Comparison of ENCODE assay signal across 18 cellular contexts in the genomic region with DNA sequence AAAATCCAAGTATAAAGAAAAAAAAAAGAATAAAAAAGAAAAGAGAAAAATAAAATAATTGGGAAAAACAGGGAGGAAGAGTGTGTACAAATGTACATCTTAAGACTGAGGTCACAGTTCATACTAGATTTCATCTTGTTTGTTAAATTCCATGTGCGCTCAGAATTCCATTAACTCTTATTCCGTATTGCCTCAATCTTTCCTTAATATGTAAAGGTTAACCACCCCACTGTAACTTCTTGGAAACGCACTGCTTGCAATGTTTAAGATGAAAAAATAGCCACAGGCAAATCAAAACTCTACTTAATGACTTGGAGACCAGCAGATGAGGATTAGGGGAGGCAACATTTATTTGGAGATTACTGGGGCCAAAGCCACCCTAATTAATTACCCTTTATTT. TPM values are rescaled to one million over a fixed set of nuclear protein-coding genes. Genes with fewer than 3 reads are reported as not detected.
DNase-seq lines count a peak whose midpoint lies in the region; FAIRE-seq and TF ChIP-seq lines count a peak whose summit lies in the region.
"Had no signal": no experiment of that assay in that cellular context is flagged by ENCODE, and none has a peak within 500 bp of the region (broad histone marks: within the 10 kb centered on the region; RNA-seq: fewer than 3 reads in every experiment).

No MANE protein-coding gene starts in this region.

- H2AK5ac ChIP-seq in H9 (ENCODE audit: insufficient read length, low read length) = no peak overlapping the region

- H2AFZ ChIP-seq in parathyroid adenoma (no peak overlapping the region), H9 (ENCODE audit: low read length) (no peak overlapping the region)

- no peak for TF ChIP-seq CTCF in fibroblast of villous mesenchyme (IDR thresholded peaks at IDR 0.05; ENCODE audit: insufficient read depth, low read depth, low read length)
- no peak for TF ChIP-seq CTCF in parathyroid adenoma (IDR thresholded peaks at IDR 0.05)
- no peak for TF ChIP-seq CTCF in H9 (conservative IDR thresholded peaks at IDR 0.05)

- no peak overlapping the region for H3K4ac ChIP-seq in H9 (ENCODE audit: low read depth, low read length)

- no peak overlapping the region for H3K4me3 Mint-ChIP-seq in H9
- H3K4me3 Mint-ChIP-seq: CD4-positive, alpha-beta memory T cell had no signal

- H4K8ac ChIP-seq in H9 (replicated peaks; ENCODE audit: insufficient read length, low read depth, low read length) = no peak overlapping the region

- H3K27me3 Mint-ChIP-seq in H9 (ENCODE audit: low read depth) = peaks cover 2% of the 10 kb centered on the region; the same call in 1 of the 2 replicates
- H3K27me3 Mint-ChIP-seq: CD4-positive, alpha-beta memory T cell had no signal

- H3K9me3 Mint-ChIP-seq in H9 = no peaks in the 10 kb centered on the region; a peak in 2 of 5 replicates

- no peak overlapping the region for H3K56ac ChIP-seq in H9 (ENCODE audit: insufficient read length, low read depth, low read length)

- H3K27me3 ChIP-seq in parathyroid adenoma (ENCODE audit: control insufficient read depth, insufficient read depth, low read length) = no peaks in the 10 kb centered on the region
- no peaks in the 10 kb centered on the region for H3K27me3 ChIP-seq in H9 (ENCODE audit: insufficient read depth, low read length)
- H3K27me3 ChIP-seq: SJSA1 had no signal

- H3K36me3 ChIP-seq in parathyroid adenoma (ENCODE audit: control insufficient read depth, insufficient read depth, low read length) = no peaks in the 10 kb centered on the region
- H3K36me3 ChIP-seq: HAP-1, SJSA1 had no signal

- H4K5ac ChIP-seq in H9 (ENCODE audit: insufficient read length, low read depth, low read length) = no peak overlapping the region

- no peaks in the 10 kb centered on the region for H3K79me1 ChIP-seq in H9 (ENCODE audit: insufficient read depth, low read depth, low read length, poor library complexity, severe bottlenecking)

- no peak overlapping the region for H3K27ac Mint-ChIP-seq in H9

- whole genome bisulfite sequencing in H9 (ENCODE audit: extremely low coverage, insufficient read length, low lambda C conversion rate) = no CpG with 5 or more reads among the region's 3 CpGs

- H3K23ac ChIP-seq in H9 (ENCODE audit: insufficient read length, low read depth, low read length) = no peak overlapping the region

- no peak overlapping the region for H2BK120ac ChIP-seq in H9 (ENCODE audit: low read depth, low read length, poor library complexity, severe bottlenecking)

- DNase-seq in EH (ENCODE audit: low read depth) (peak; percentile 72), fibroblast of villous mesenchyme (ENCODE audit: low read depth) (peak; percentile 64), H9 (no peak), frontal cortex (ENCODE audit: low spot score in 2 of 2) (no peak), HuH-7 (ENCODE audit: low spot score) (no peak)
- DNase-seq: CD4-positive, alpha-beta memory T cell; DMS79; NCI-H1417 treated with DMSO at 0.1 percent for 48 hours; NCI-H1930; NCI-H2171; NCI-H774 had no signal

- H3K4me3 ChIP-seq in fibroblast of villous mesenchyme (ENCODE audit: low read depth, low read length) = no peak overlapping the region
- H3K4me3 ChIP-seq in parathyroid adenoma (ENCODE audit: low read depth, low read length) = no peak overlapping the region
- H3K4me3 ChIP-seq: HAP-1, SJSA1 had no signal

- H3K9me3 ChIP-seq in parathyroid adenoma (ENCODE audit: control insufficient read depth, low read length) (no peaks in the 10 kb centered on the region), H9 (ENCODE audit: control insufficient read depth, low read depth, low read length) (no peaks in the 10 kb centered on the region)
- H3K9me3 ChIP-seq: HAP-1, SJSA1 had no signal

- H3K4me1 ChIP-seq in parathyroid adenoma (peaks cover 21% of the 10 kb centered on the region), H9 (ENCODE audit: insufficient read depth, low read length) (peaks cover 2% of the 10 kb centered on the region; the same call in 1 of the 2 replicates)
- H3K4me1 ChIP-seq: HAP-1 had no signal

- peaks cover 9% of the 10 kb centered on the region for H3K79me2 ChIP-seq in parathyroid adenoma
- no peaks in the 10 kb centered on the region for H3K79me2 ChIP-seq in H9 (ENCODE audit: insufficient read depth, low read length)

- H4K20me1 ChIP-seq in H9 (ENCODE audit: control insufficient read depth, insufficient read depth, insufficient read length) = no peaks in the 10 kb centered on the region

- H2BK12ac ChIP-seq in H9 (ENCODE audit: insufficient read length, low read depth, low read length) = no peak overlapping the region

- no peak overlapping the region for H3K4me2 ChIP-seq in parathyroid adenoma (ENCODE audit: low read length)
- H3K4me2 ChIP-seq in H9 (ENCODE audit: insufficient read depth, insufficient read length, low read length) = no peak overlapping the region

- H3T11ph ChIP-seq in H9 (ENCODE audit: low read length) = no peak overlapping the region

- H3K36me3 Mint-ChIP-seq in H9 (ENCODE audit: insufficient read depth in 1 of 3, low read depth in 3 of 3) = no peaks in the 10 kb centered on the region; a peak in 1 of 7 replicates

- H3K18ac ChIP-seq in H9 (ENCODE audit: insufficient read length, low read depth, low read length) = no peak overlapping the region

- H3K23me2 ChIP-seq in H9 (ENCODE audit: insufficient read length, low read depth, low read length, poor library complexity, severe bottlenecking) = no peaks in the 10 kb centered on the region

- FAIRE-seq in A204.1 (lab: Jason Lieb, UNC) = peak; percentile 47
- FAIRE-seq in frontal cortex (lab: Jason Lieb, UNC) = no peak

- H3K9ac ChIP-seq in parathyroid adenoma (no peak overlapping the region), H9 (ENCODE audit: extremely low read depth, insufficient read length, low read length) (no peak overlapping the region)

- peak overlapping the region; percentile 94 for H3K27ac ChIP-seq in parathyroid adenoma
- H3K27ac ChIP-seq in H9 (ENCODE audit: insufficient read length, low read depth, low read length) = no peak overlapping the region
- H3K27ac ChIP-seq: SJSA1 had no signal

- H3K14ac ChIP-seq in H9 (ENCODE audit: insufficient read depth, low read length) = no peak overlapping the region

- H2BK20ac ChIP-seq in H9 (ENCODE audit: low read depth, low read length, poor library complexity, severe bottlenecking) = no peak overlapping the region

- H3K4me1 Mint-ChIP-seq in H9 = peaks cover 11 to 12% of the 10 kb centered on the region in 2 experiments
- H3K4me1 Mint-ChIP-seq: CD4-positive, alpha-beta memory T cell had no signal

- H2BK15ac ChIP-seq in H9 (ENCODE audit: low read depth, low read length) = no peak overlapping the region

- H2BK5ac ChIP-seq in H9 (ENCODE audit: insufficient read length, low read length) = no peak overlapping the region

- H4K91ac ChIP-seq in H9 (ENCODE audit: insufficient read length, low read depth, low read length) = no peak overlapping the region

RNA-seq across cellular contexts. Expression of gene KCNE1, which starts 23.9 kb away (rescaled TPM):
- under 0.01 and 0.64 TPM in 2 replicates for total RNA-seq in fibroblast of villous mesenchyme
- 0.13 and 0.28 TPM in 2 replicates for total RNA-seq in H9 (2021)
- 0.41 TPM for total RNA-seq in frontal cortex
- total RNA-seq: HT1080, LHCN-M2, NCI-H460 had no signal

Comparison
In these comparisons a context has a peak if more than half of its experiments do, and no peak if none do; other contexts are left out.
1. DNase-seq: peak in EH (single experiment) and fibroblast of villous mesenchyme (single experiment); none in H9 (single experiment), frontal cortex (0 of 2) and HuH-7 (single experiment).